In the genomic region with DNA sequence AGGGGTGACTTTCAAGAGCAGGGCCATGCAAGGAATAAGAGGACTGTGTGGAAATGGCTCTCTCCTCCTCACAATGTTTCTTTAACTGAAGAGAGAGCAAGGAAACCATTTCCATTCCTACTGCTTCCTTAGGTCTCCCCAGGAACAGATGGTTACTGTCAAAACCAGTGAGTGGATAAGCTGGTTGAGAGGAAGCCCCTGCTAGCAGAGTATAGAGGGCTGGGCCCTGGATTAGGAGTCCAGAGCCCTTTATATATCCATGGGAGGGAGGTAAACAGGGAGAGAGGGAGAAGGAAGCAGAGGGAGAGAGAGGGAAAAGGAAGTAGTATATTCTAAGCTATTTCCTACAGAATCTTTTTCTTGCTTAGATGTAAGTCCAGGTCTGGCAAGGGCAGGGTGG, we compare ENCODE assay signal across 20 cellular contexts.
"Had no signal": no experiment of that assay in that cellular context is flagged by ENCODE, and none has a peak within 500 bp of the region (broad histone marks: within the 10 kb centered on the region; RNA-seq: fewer than 3 reads in every experiment).

No MANE protein-coding gene starts in this region.

- H3K36me3 Mint-ChIP-seq: IgD-negative memory B cell had no signal

- DNase-seq: Kasumi-1, MV-4-11, NCI-H1048, NCI-H1105, NCI-H1417, NCI-H1436 treated with DMSO at 0.1 percent for 48 hours, NCI-H1694, NCI-H187 treated with DMSO at 0.1 percent for 48 hours, NCI-H2029 treated with DMSO at 0.1 percent for 48 hours, NCI-H2171 treated with DMSO at 0.1 percent for 48 hours, NCI-H345, NCI-H446 treated with DMSO at 0.1 percent for 48 hours, NCI-H510A treated with DMSO at 0.1 percent for 48 hours, NCI-H526, RPMI8226, SHP77 treated with DMSO at 0.1 percent for 48 hours, SJCRH30 had no signal

- ATAC-seq: K562, SK-N-SH treated with all-trans-retinoic acid at 6 μM for 48 hours had no signal

- H3K9me3 Mint-ChIP-seq: IgD-negative memory B cell had no signal

- H3K4me3 Mint-ChIP-seq: IgD-negative memory B cell had no signal
